In genomic region chr5:96074460-96075254, GRCh38 we compare ENCODE assay signal across 32 cellular contexts.
DNase-seq lines count a peak whose midpoint lies in the region; ATAC-seq and TF ChIP-seq lines count a peak whose summit lies in the region.
"Had no signal": no experiment of that assay in that cellular context is flagged by ENCODE, and none has a peak within 500 bp of the region (broad histone marks: within the 10 kb centered on the region; RNA-seq: fewer than 3 reads in every experiment).

No MANE protein-coding gene starts in this region.

- H3K27ac ChIP-seq in PC-9 (no peak overlapping the region), neural progenitor cell (no peak overlapping the region), colonic mucosa (no peak overlapping the region)
- H3K27ac ChIP-seq: prostate gland, sigmoid colon, testis, WERI-Rb-1 had no signal

- DNase-seq in EL (peak; percentile 43), PC-9 (no peak), chondrocyte (ENCODE audit: low spot score) (no peak), neural progenitor cell (ENCODE audit: low spot score) (no peak), GM13977 (ENCODE audit: low spot score) (no peak), NCI-H1436 treated with DMSO at 0.1 percent for 48 hours (lab: John Stamatoyannopoulos, UW) (no peak), colonic mucosa (no peak)
- DNase-seq: activated CD4-positive, alpha-beta T cell treated with anti-CD3 and anti-CD28 coated beads, Interleukin-2, amount 10 ng/mL, durations not matched to agents 24 days and 14 days; activated gamma-delta T cell treated with Interleukin-2 at 50 U/mL for 16 hours; activated naive CD8-positive, alpha-beta T cell treated with anti-CD3 and anti-CD28 coated beads, Interleukin-2, amount 50 U/mL, for 24 hours; activated T-cell treated with anti-CD3 and anti-CD28 coated beads, Interleukin-2, amount 50 U/mL, for 4 hours; C1 segment of cervical spinal cord; COR-L47; DMS79; effector CD4-positive, alpha-beta T cell; foreskin fibroblast; left colon; MG63; NCI-H1105 treated with DMSO at 0.1 percent for 48 hours; NCI-H2081 treated with DMSO at 0.1 percent for 48 hours; NCI-H446 treated with DMSO at 0.1 percent for 48 hours; NCI-H82; sigmoid colon; stimulated activated CD4-positive, alpha-beta T cell treated with anti-CD3 and anti-CD28 coated beads, Interleukin-15, amount 100 ng/mL, for 24 hours; stimulated activated naive CD8-positive, alpha-beta T cell treated with anti-CD3 and anti-CD28 coated beads, Interleukin-15, Interleukin-2, amounts not matched to agents 100 U/mL and 50 U/mL, for 24 hours; T-helper 9 cell; testis; WERI-Rb-1 had no signal

- H3K36me3 Mint-ChIP-seq in chondrocyte (ENCODE audit: low read depth), result no peaks in the 10 kb centered on the region
- H3K36me3 Mint-ChIP-seq in neural progenitor cell, result no peaks in the 10 kb centered on the region
- H3K36me3 Mint-ChIP-seq: brain had no signal

- H3K9me2 ChIP-seq in PC-9 (ENCODE audit: insufficient read depth), result no peaks in the 10 kb centered on the region

- CTCF ChIA-PET in PC-9 (lab: Charles Lee), result no interaction called here

- H3F3A ChIP-seq in PC-9 (ENCODE audit: insufficient read depth, low read depth) (peaks cover 3% of the 10 kb centered on the region; the same call in 1 of the 2 replicates), neural progenitor cell (ENCODE audit: low read depth) (no peaks in the 10 kb centered on the region)

- no peaks in the 10 kb centered on the region for H4K20me1 ChIP-seq in PC-9 (ENCODE audit: insufficient read depth)
- H4K20me1 ChIP-seq in neural progenitor cell (ENCODE audit: low read depth), result no peaks in the 10 kb centered on the region

- BruUV-seq in PC-9 (replicated peaks; lab: Mats Ljungman, UMichigan), result no TSS peak

- H3K36me3 ChIP-seq in PC-9 (ENCODE audit: low read depth) (no peaks in the 10 kb centered on the region), neural progenitor cell (no peaks in the 10 kb centered on the region), colonic mucosa (no peaks in the 10 kb centered on the region)
- H3K36me3 ChIP-seq: MG63, prostate gland, sigmoid colon, WERI-Rb-1 had no signal

- H3K4me3 Mint-ChIP-seq in chondrocyte (ENCODE audit: unreplicated experiment), result peak overlapping the region; percentile 50
- H3K4me3 Mint-ChIP-seq in neural progenitor cell, result no peak overlapping the region
- H3K4me3 Mint-ChIP-seq: activated CD4-positive, alpha-beta T cell treated with anti-CD3 and anti-CD28 coated beads, Interleukin-2, amount 10 ng/mL, durations not matched to agents 24 days and 14 days; activated naive CD8-positive, alpha-beta T cell treated with anti-CD3 and anti-CD28 coated beads, Interleukin-2, amount 50 U/mL, for 24 hours; activated T-cell treated with anti-CD3 and anti-CD28 coated beads, Interleukin-2, amount 50 U/mL, for 4 hours; brain had no signal

- no peak for ATAC-seq in GM21576 (IDR thresholded peaks at IDR 0.05; ENCODE audit: unreplicated experiment)
- ATAC-seq: activated naive CD8-positive, alpha-beta T cell treated with anti-CD3 and anti-CD28 coated beads, Interleukin-2, amount 50 U/mL, for 24 hours; activated T-cell treated with anti-CD3 and anti-CD28 coated beads, Interleukin-2, amount 50 U/mL, for 4 hours; left colon; Right ventricle myocardium inferior; stimulated activated naive CD8-positive, alpha-beta T cell treated with anti-CD3 and anti-CD28 coated beads, Interleukin-15, Interleukin-2, amounts not matched to agents 100 U/mL and 50 U/mL, for 24 hours had no signal

- intact Hi-C loops in PC-9 (cut with micrococcal nuclease; ENCODE audit: unreplicated experiment), result loop anchor here (2.0 kb wide), 1 partner anchor 112 kb away; no protein-coding TSS in a partner anchor
- intact Hi-C loops in colonic mucosa (cut with DNase I), result no loop called here

- H3K4me2 ChIP-seq in PC-9 (0 out of 2 replicates have a peak overlapping the region, but pooled peaks have one; percentile 10), neural progenitor cell (no peak overlapping the region)

- TF ChIP-seq CTCF in PC-9 (conservative IDR thresholded peaks at IDR 0.05), result no peak
- no peak for TF ChIP-seq CTCF in chondrocyte (IDR thresholded peaks at IDR 0.05)
- TF ChIP-seq CTCF in neural progenitor cell (IDR thresholded peaks at IDR 0.05), result no peak
- TF ChIP-seq CTCF in GM13977 (IDR thresholded peaks at IDR 0.05; ENCODE audit: extremely low read depth, insufficient read depth, missing control alignments), result no peak
- no peak for TF ChIP-seq CTCF in colonic mucosa (IDR thresholded peaks at IDR 0.05)

- H3K79me2 ChIP-seq in PC-9 (ENCODE audit: low read depth) (no peaks in the 10 kb centered on the region), neural progenitor cell (ENCODE audit: low read depth) (no peaks in the 10 kb centered on the region)

- H3K4me1 ChIP-seq in PC-9 (replicated peaks; ENCODE audit: insufficient read depth) (peaks cover 37% of the 10 kb centered on the region), neural progenitor cell (no peaks in the 10 kb centered on the region), colonic mucosa (no peaks in the 10 kb centered on the region)
- H3K4me1 ChIP-seq: prostate gland, sigmoid colon, testis had no signal

- peaks cover 9% of the 10 kb centered on the region; the same call in 1 of the 2 replicates for H3K9me3 ChIP-seq in PC-9 (ENCODE audit: insufficient read depth, low read depth)
- H3K9me3 ChIP-seq in neural progenitor cell (ENCODE audit: low read depth), result no peaks in the 10 kb centered on the region
- H3K9me3 ChIP-seq in colonic mucosa, result no peaks in the 10 kb centered on the region
- H3K9me3 ChIP-seq: MG63, prostate gland, sigmoid colon, testis had no signal

- H3K27me3 Mint-ChIP-seq in chondrocyte (ENCODE audit: low read depth) (no peaks in the 10 kb centered on the region), neural progenitor cell (ENCODE audit: insufficient read depth, low read depth) (peaks cover 2% of the 10 kb centered on the region)
- H3K27me3 Mint-ChIP-seq: activated CD4-positive, alpha-beta T cell treated with anti-CD3 and anti-CD28 coated beads, Interleukin-2, amount 10 ng/mL, durations not matched to agents 24 days and 14 days had no signal

- no peak overlapping the region for H2AFZ ChIP-seq in PC-9
- no peak overlapping the region for H2AFZ ChIP-seq in neural progenitor cell (replicated peaks)

- POLR2A ChIA-PET in PC-9 (lab: Charles Lee; ENCODE audit: unreplicated experiment), result interaction anchor here (0.6 kb wide), 1 partner anchor 146 kb away, joined by 3 read pairs; no protein-coding TSS in a partner anchor

- H3K9ac ChIP-seq in neural progenitor cell, result no peak overlapping the region
- no peak overlapping the region for H3K9ac ChIP-seq in colonic mucosa (ENCODE audit: low read depth in 2 of 2, low read length in 2 of 2)

- H3K27ac Mint-ChIP-seq in chondrocyte (ENCODE audit: unreplicated experiment) (peak overlapping the region; percentile 91), neural progenitor cell (peak overlapping the region; percentile 15)
- H3K27ac Mint-ChIP-seq: activated CD4-positive, alpha-beta T cell treated with anti-CD3 and anti-CD28 coated beads, Interleukin-2, amount 10 ng/mL, durations not matched to agents 24 days and 14 days; activated naive CD8-positive, alpha-beta T cell treated with anti-CD3 and anti-CD28 coated beads, Interleukin-2, amount 50 U/mL, for 24 hours; brain had no signal

- H3K27me3 ChIP-seq in PC-9 (ENCODE audit: insufficient read depth, low read depth) (no peaks in the 10 kb centered on the region), neural progenitor cell (no peaks in the 10 kb centered on the region), colonic mucosa (no peaks in the 10 kb centered on the region)
- H3K27me3 ChIP-seq: MG63, sigmoid colon, testis had no signal

- in situ Hi-C loops in GM13977 (cut with MboI; ENCODE audit: low pct_unique_long_range_greater_than_20kb, low sequenced_read_pairs, unreplicated experiment), result no loop called here

- H3K4me3 ChIP-seq in PC-9, result no peak overlapping the region
- H3K4me3 ChIP-seq in neural progenitor cell, result no peak overlapping the region
- no peak overlapping the region for H3K4me3 ChIP-seq in colonic mucosa
- H3K4me3 ChIP-seq: MG63, prostate gland, sigmoid colon, testis had no signal

- peaks cover 2% of the 10 kb centered on the region for H3K9me3 Mint-ChIP-seq in chondrocyte (ENCODE audit: low read depth)
- no peaks in the 10 kb centered on the region for H3K9me3 Mint-ChIP-seq in neural progenitor cell
- H3K9me3 Mint-ChIP-seq: activated naive CD8-positive, alpha-beta T cell treated with anti-CD3 and anti-CD28 coated beads, Interleukin-2, amount 50 U/mL, for 24 hours; activated T-cell treated with anti-CD3 and anti-CD28 coated beads, Interleukin-2, amount 50 U/mL, for 4 hours; brain had no signal

- H3K4me1 Mint-ChIP-seq in chondrocyte (ENCODE audit: low read depth) (peaks cover 34% of the 10 kb centered on the region), neural progenitor cell (no peaks in the 10 kb centered on the region)
- H3K4me1 Mint-ChIP-seq: brain had no signal
